9 cellular contexts compared by ENCODE assay signal in the genomic region with DNA sequence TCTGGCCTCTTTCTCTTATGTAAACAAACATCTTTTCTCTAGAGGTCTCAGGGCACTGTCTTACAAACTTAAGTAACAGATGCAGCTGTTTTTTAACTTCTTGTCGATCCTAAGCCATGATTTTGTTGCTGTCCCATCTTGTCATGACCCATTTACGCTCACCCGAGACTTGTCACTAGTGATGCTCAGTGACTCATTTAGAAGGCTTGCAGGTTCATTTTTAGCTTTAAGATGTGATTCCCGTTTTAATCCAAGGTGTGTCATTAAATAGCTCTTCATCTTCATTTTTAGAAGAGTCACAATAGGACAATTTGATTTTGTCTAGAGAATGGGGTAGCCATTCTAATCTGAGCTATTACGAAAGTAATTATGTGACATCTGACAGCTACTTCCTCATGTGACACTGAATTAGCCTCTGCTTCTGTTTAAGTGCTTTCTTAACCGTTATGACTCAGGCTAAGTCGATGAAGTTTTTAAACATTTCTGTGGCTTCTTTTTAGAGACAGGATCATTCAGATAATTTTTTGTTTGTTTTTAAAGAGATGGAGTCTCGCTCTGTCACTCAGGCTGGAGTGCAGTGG. TPM values are rescaled to one million over a fixed set of nuclear protein-coding genes. Genes with fewer than 3 reads are reported as not detected.
DNase-seq lines count a peak whose midpoint lies in the region; ATAC-seq and TF ChIP-seq lines count a peak whose summit lies in the region.
"Had no signal": no experiment of that assay in that cellular context is flagged by ENCODE, and none has a peak within 500 bp of the region (broad histone marks: within the 10 kb centered on the region; RNA-seq: fewer than 3 reads in every experiment).

No MANE protein-coding gene starts in this region.

- no peaks in the 10 kb centered on the region for H3K79me2 ChIP-seq in OCI-LY7 (ENCODE audit: insufficient read depth, low read depth, low read length)

- no peak overlapping the region for H3K4me2 ChIP-seq in OCI-LY7 (ENCODE audit: low read length)

- H3K27ac ChIP-seq in OCI-LY7 (ENCODE audit: low read depth, low read length, poor library complexity, severe bottlenecking) = no peak overlapping the region

- H2AFZ ChIP-seq in OCI-LY7 (ENCODE audit: low read length) = no peak overlapping the region

- POLR2A ChIA-PET in OCI-LY7 (lab: Charles Lee) = interaction anchor here (0.7 kb wide), 1 partner anchor 130 kb away, joined by 5 read pairs; no protein-coding TSS in a partner anchor

- TSS peak; percentile 57 for BruUV-seq in OCI-LY7 (replicated peaks; lab: Mats Ljungman, UMichigan)

- intact Hi-C loops in OCI-LY7 (cut with micrococcal nuclease; ENCODE audit: unreplicated experiment) (no loop called here), cardiac septum (cut with DNase I) (loop anchor here (5.0 to 10.0 kb wide), 2 partner anchors 90 to 227 kb away; no protein-coding TSS in a partner anchor)

- no peak for TF ChIP-seq CTCF in OCI-LY7 (conservative IDR thresholded peaks at IDR 0.05; ENCODE audit: low read length)

- ATAC-seq in GM21786 (IDR thresholded peaks at IDR 0.05; ENCODE audit: unreplicated experiment) = peak; percentile 89

- CTCF ChIA-PET in OCI-LY7 (lab: Charles Lee; ENCODE audit: unreplicated experiment) = no interaction called here

- H3K9me3 ChIP-seq in OCI-LY7 (ENCODE audit: low read length) = no peaks in the 10 kb centered on the region

- peaks cover 7% of the 10 kb centered on the region; the same call in 1 of the 2 replicates for H3K36me3 ChIP-seq in OCI-LY7 (ENCODE audit: insufficient read depth, low read length)

- DNase-seq in GDM1 (lab: John Stamatoyannopoulos, UW) = peak; percentile 17
- no peak for DNase-seq in OCI-LY7 (ENCODE audit: low spot score)
- DNase-seq in inferior parietal cortex (ENCODE audit: extremely low spot score) = peak; percentile 8
- DNase-seq in HuH-7 (ENCODE audit: low spot score) = no peak
- DNase-seq in stimulated activated CD4-positive, alpha-beta T cell treated with anti-CD3 and anti-CD28 coated beads, Interleukin-4, amount 100 ng/mL, for 1 hour = no peak
- DNase-seq in cardiac septum (ENCODE audit: low spot score) = no peak
- DNase-seq in stimulated activated CD4-positive, alpha-beta T cell treated with anti-CD3 and anti-CD28 coated beads, Interleukin-4, amount 100 ng/mL, for 4 hours = no peak

- no peaks in the 10 kb centered on the region for H3K4me1 ChIP-seq in OCI-LY7 (ENCODE audit: insufficient read depth, low read length, poor library complexity, severe bottlenecking)

- H3K9me2 ChIP-seq in OCI-LY7 (ENCODE audit: insufficient read depth, low read length) = no peaks in the 10 kb centered on the region

- H4K20me1 ChIP-seq in OCI-LY7 (ENCODE audit: insufficient read depth, low read length) = no peaks in the 10 kb centered on the region

- no peak overlapping the region for H3K4me3 ChIP-seq in OCI-LY7 (ENCODE audit: low read depth, low read length, poor library complexity, severe bottlenecking)

RNA-seq across cellular contexts. Expression of a gene that starts 42.7 kb away (rescaled TPM):
- total RNA-seq in OCI-LY7 (2014; rRNA removed; shearing (Covaris generic)) = 0.28 TPM in 1 of 2 replicates, not detected in the other
- total RNA-seq in OCI-LY7 (2022) (not detected in 2 replicates), cardiac septum (not detected)
- total RNA-seq: endothelial cell of umbilical vein had no signal

RNA-seq across cellular contexts. Expression of a gene that starts 48.7 kb away (rescaled TPM):
- 17.0 and 19.9 TPM in 2 replicates for total RNA-seq in OCI-LY7 (2014; rRNA removed; shearing (Covaris generic))
- total RNA-seq in OCI-LY7 (2022) (97.4 and 101 TPM in 2 replicates), cardiac septum (21.8 TPM)

Comparison
In these comparisons a context has a peak if more than half of its experiments do, and no peak if none do; other contexts are left out.
1. DNase-seq: peak in GDM1 (single experiment) and inferior parietal cortex (single experiment); none in OCI-LY7 (single experiment), HuH-7 (single experiment), stimulated activated CD4-positive, alpha-beta T cell treated with anti-CD3 and anti-CD28 coated beads, Interleukin-4, amount 100 ng/mL, for 1 hour (single experiment), cardiac septum (single experiment) and stimulated activated CD4-positive, alpha-beta T cell treated with anti-CD3 and anti-CD28 coated beads, Interleukin-4, amount 100 ng/mL, for 4 hours (0 of 2).